2 cellular contexts compared by ENCODE assay signal in genomic region chr2:46120792-46121565, GRCh38.
TF ChIP-seq lines count a peak whose summit lies in the region.

No MANE protein-coding gene starts in this region.

TF ChIP-seq in A549, 52 proteins besides CTCF, POLR2A, EP300 and RAD21 (continued from another document):
- TF ChIP-seq, protein P1, sequence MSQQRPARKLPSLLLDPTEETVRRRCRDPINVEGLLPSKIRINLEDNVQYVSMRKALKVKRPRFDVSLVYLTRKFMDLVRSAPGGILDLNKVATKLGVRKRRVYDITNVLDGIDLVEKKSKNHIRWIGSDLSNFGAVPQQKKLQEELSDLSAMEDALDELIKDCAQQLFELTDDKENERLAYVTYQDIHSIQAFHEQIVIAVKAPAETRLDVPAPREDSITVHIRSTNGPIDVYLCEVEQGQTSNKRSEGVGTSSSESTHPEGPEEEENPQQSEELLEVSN (IDR thresholded peaks at IDR 0.05; ENCODE audit: borderline replicate concordance, low read depth), result no peak
- TF ChIP-seq, protein P2, sequence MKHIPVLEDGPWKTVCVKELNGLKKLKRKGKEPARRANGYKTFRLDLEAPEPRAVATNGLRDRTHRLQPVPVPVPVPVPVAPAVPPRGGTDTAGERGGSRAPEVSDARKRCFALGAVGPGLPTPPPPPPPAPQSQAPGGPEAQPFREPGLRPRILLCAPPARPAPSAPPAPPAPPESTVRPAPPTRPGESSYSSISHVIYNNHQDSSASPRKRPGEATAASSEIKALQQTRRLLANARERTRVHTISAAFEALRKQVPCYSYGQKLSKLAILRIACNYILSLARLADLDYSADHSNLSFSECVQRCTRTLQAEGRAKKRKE (CRISPR knock-in tag; IDR thresholded peaks at IDR 0.05; ENCODE audit: low read depth), result no peak
- TF ChIP-seq BHLHE40 (IDR thresholded peaks at IDR 0.05; ENCODE audit: low read depth, low read length), result no peak
- no peak for TF ChIP-seq CEBPB (IDR thresholded peaks at IDR 0.05)
- no peak for TF ChIP-seq SREBF2 (IDR thresholded peaks at IDR 0.05)
- no peak for TF ChIP-seq HEYL (CRISPR knock-in tag; IDR thresholded peaks at IDR 0.05)
- TF ChIP-seq MAZ (IDR thresholded peaks at IDR 0.05; ENCODE audit: borderline replicate concordance, low read depth, low read length), result no peak
- no peak for TF ChIP-seq ZFP36 (IDR thresholded peaks at IDR 0.05; ENCODE audit: borderline replicate concordance, partially characterized antibody)
- no peak for TF ChIP-seq REST (IDR thresholded peaks at IDR 0.05)
- no peak for TF ChIP-seq KDM1A (IDR thresholded peaks at IDR 0.05; ENCODE audit: low read depth)
- TF ChIP-seq, protein P3, sequence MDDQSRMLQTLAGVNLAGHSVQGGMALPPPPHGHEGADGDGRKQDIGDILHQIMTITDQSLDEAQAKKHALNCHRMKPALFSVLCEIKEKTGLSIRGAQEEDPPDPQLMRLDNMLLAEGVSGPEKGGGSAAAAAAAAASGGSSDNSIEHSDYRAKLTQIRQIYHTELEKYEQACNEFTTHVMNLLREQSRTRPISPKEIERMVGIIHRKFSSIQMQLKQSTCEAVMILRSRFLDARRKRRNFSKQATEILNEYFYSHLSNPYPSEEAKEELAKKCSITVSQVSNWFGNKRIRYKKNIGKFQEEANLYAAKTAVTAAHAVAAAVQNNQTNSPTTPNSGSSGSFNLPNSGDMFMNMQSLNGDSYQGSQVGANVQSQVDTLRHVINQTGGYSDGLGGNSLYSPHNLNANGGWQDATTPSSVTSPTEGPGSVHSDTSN (IDR thresholded peaks at IDR 0.05), result no peak
- TF ChIP-seq JUN (IDR thresholded peaks at IDR 0.05), result no peak

TF ChIP-seq in HCT116, 20 proteins besides CTCF, POLR2A, EP300 and RAD21 (continued from another document):
- TF ChIP-seq, protein P4, sequence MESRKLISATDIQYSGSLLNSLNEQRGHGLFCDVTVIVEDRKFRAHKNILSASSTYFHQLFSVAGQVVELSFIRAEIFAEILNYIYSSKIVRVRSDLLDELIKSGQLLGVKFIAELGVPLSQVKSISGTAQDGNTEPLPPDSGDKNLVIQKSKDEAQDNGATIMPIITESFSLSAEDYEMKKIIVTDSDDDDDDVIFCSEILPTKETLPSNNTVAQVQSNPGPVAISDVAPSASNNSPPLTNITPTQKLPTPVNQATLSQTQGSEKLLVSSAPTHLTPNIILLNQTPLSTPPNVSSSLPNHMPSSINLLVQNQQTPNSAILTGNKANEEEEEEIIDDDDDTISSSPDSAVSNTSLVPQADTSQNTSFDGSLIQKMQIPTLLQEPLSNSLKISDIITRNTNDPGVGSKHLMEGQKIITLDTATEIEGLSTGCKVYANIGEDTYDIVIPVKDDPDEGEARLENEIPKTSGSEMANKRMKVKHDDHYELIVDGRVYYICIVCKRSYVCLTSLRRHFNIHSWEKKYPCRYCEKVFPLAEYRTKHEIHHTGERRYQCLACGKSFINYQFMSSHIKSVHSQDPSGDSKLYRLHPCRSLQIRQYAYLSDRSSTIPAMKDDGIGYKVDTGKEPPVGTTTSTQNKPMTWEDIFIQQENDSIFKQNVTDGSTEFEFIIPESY (IDR thresholded peaks at IDR 0.05; ENCODE audit: extremely low read depth, insufficient replicate concordance, low read length), result no peak
- no peak for TF ChIP-seq TCF7L2 (IDR thresholded peaks at IDR 0.05; ENCODE audit: borderline replicate concordance, extremely low read depth, insufficient read depth, insufficient read length)
- TF ChIP-seq CBX3 (IDR thresholded peaks at IDR 0.05; ENCODE audit: low read depth), result no peak
- TF ChIP-seq ZFX (IDR thresholded peaks at IDR 0.05), result no peak
- TF ChIP-seq REST (IDR thresholded peaks at IDR 0.05; ENCODE audit: low read depth), result no peak
- no peak for TF ChIP-seq JUND (IDR thresholded peaks at IDR 0.05)
- TF ChIP-seq SRF (IDR thresholded peaks at IDR 0.05; ENCODE audit: low read depth), result no peak
- no peak for TF ChIP-seq SP1 (IDR thresholded peaks at IDR 0.05; ENCODE audit: low read depth)
- no peak for TF ChIP-seq EZH2 (IDR thresholded peaks at IDR 0.05)
